ENCODE assay signal across 1 cellular context in genomic region chr1:23582820-23583219, GRCh38.
TF ChIP-seq lines count a peak whose summit lies in the region.

No MANE protein-coding gene starts in this region.

TF ChIP-seq in A549, 52 proteins besides CTCF, POLR2A, EP300 and RAD21:
- TF ChIP-seq RNF2 (IDR thresholded peaks at IDR 0.05; ENCODE audit: borderline replicate concordance, low read depth) (no peak), FOSB (CRISPR knock-in tag; IDR thresholded peaks at IDR 0.05) (no peak), CHD2 (IDR thresholded peaks at IDR 0.05; ENCODE audit: low read length, partially characterized antibody) (no peak), KDM1A (IDR thresholded peaks at IDR 0.05; ENCODE audit: low read depth) (no peak), POLR2AphosphoS2 (conservative IDR thresholded peaks at IDR 0.05; ENCODE audit: low read length) (no peak)
- TF ChIP-seq, protein P1, sequence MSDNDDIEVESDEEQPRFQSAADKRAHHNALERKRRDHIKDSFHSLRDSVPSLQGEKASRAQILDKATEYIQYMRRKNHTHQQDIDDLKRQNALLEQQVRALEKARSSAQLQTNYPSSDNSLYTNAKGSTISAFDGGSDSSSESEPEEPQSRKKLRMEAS (IDR thresholded peaks at IDR 0.05), result no peak
TF ChIP-seq in A549: peak in this region for 0.
